In genomic region chr2:31978436-31978835, GRCh38 we compare ENCODE assay signal across 30 cellular contexts.
"Had no signal": no experiment of that assay in that cellular context is flagged by ENCODE, and none has a peak within 500 bp of the region (broad histone marks: within the 10 kb centered on the region; RNA-seq: fewer than 3 reads in every experiment).

No MANE protein-coding gene starts in this region.

- H3K36me3 ChIP-seq: left lung, lower lobe of right lung, pancreas, prostate gland, sigmoid colon, tibial nerve, upper lobe of left lung, vagina had no signal

- DNase-seq: hypothalamus; immature natural killer cell; kidney; left colon; left lung; lower lobe of right lung; mammary epithelial cell; mesendoderm; naive B cell; nucleus accumbens; pancreas; posterior cingulate gyrus; retina; right cardiac atrium; sigmoid colon; small intestine; spleen; stimulated activated CD4-positive, alpha-beta T cell treated with anti-CD3 and anti-CD28 coated beads, Interleukin-4, amount 100 ng/mL, for 24 hours; stimulated activated naive CD4-positive, alpha-beta T cell treated with Interleukin-2 at 50 U/mL for 16 hours; stimulated activated naive CD8-positive, alpha-beta T cell treated with anti-CD3 and anti-CD28 coated beads, Interleukin-15, amount 100 ng/mL, for 72 hours; substantia nigra; upper lobe of left lung had no signal

- FAIRE-seq: islet of Langerhans, kidney, pancreas, small intestine had no signal

- H3K27me3 ChIP-seq: left lung, pancreas, sigmoid colon, spleen, tibial nerve, upper lobe of left lung, vagina had no signal

- H3K27ac Mint-ChIP-seq: nephron; stimulated activated effector memory CD8-positive, alpha-beta T cell treated with anti-CD3 and anti-CD28 coated beads, Interleukin-12 subunit alpha, Interleukin-12 subunit beta, amount 100 ng/mL, for 72 hours; stimulated activated naive CD8-positive, alpha-beta T cell treated with anti-CD3 and anti-CD28 coated beads, Interleukin-15, amount 100 ng/mL, for 72 hours had no signal

- H3K27ac ChIP-seq: left lung, lower lobe of right lung, pancreas, prostate gland, sigmoid colon, spleen, tibial nerve, upper lobe of left lung, vagina had no signal

- H3K4me3 ChIP-seq: left lung, lower lobe of right lung, pancreas, prostate gland, sigmoid colon, spleen, tibial nerve, upper lobe of left lung, vagina had no signal

- H3K4me3 Mint-ChIP-seq: immature natural killer cell; mesothelial cell of epicardium; nephron; neural crest cell; stimulated activated effector memory CD8-positive, alpha-beta T cell treated with anti-CD3 and anti-CD28 coated beads, Interleukin-12 subunit alpha, Interleukin-12 subunit beta, amount 100 ng/mL, for 72 hours; stimulated activated naive CD8-positive, alpha-beta T cell treated with anti-CD3 and anti-CD28 coated beads, Interleukin-15, amount 100 ng/mL, for 72 hours had no signal

- H3K27me3 Mint-ChIP-seq: naive B cell; stimulated activated naive CD8-positive, alpha-beta T cell treated with anti-CD3 and anti-CD28 coated beads, Interleukin-15, amount 100 ng/mL, for 72 hours had no signal

- H3K36me3 Mint-ChIP-seq: immature natural killer cell, naive B cell had no signal

- H3K9me3 ChIP-seq: left lung, lower lobe of right lung, pancreas, prostate gland, sigmoid colon, spleen, tibial nerve, upper lobe of left lung, vagina had no signal

- H3K9me3 Mint-ChIP-seq: mesothelial cell of epicardium; naive B cell; nephron; neural crest cell; stimulated activated effector memory CD8-positive, alpha-beta T cell treated with anti-CD3 and anti-CD28 coated beads, Interleukin-12 subunit alpha, Interleukin-12 subunit beta, amount 100 ng/mL, for 72 hours had no signal

- ATAC-seq: left colon; left lung; lower lobe of right lung; pancreas; right cardiac atrium; stimulated activated effector memory CD8-positive, alpha-beta T cell treated with anti-CD3 and anti-CD28 coated beads, Interleukin-12 subunit alpha, Interleukin-12 subunit beta, amount 100 ng/mL, for 72 hours; stimulated activated naive CD8-positive, alpha-beta T cell treated with anti-CD3 and anti-CD28 coated beads, Interleukin-15, amount 100 ng/mL, for 72 hours had no signal

- H3K4me1 ChIP-seq: prostate gland had no signal

- H3K4me1 Mint-ChIP-seq: nephron had no signal
